23 cellular contexts compared by ENCODE assay signal in genomic region chr6:139602577-139602976, GRCh38.
DNase-seq lines count a peak whose midpoint lies in the region; ATAC-seq and TF ChIP-seq lines count a peak whose summit lies in the region.
"Had no signal": no experiment of that assay in that cellular context is flagged by ENCODE, and none has a peak within 500 bp of the region (broad histone marks: within the 10 kb centered on the region; RNA-seq: fewer than 3 reads in every experiment).

No MANE protein-coding gene starts in this region.

- H3K27ac ChIP-seq in cardiac muscle cell (peak overlapping the region; percentile 80), left ventricle myocardium inferior (replicated peaks) (no peak overlapping the region)

- no peak for ATAC-seq in HG02610 (IDR thresholded peaks at IDR 0.05; ENCODE audit: unreplicated experiment)
- ATAC-seq: CD8-positive, alpha-beta T cell; GM23338; PC-3 had no signal

- H3K4me1 ChIP-seq in cardiac muscle cell (ENCODE audit: low read depth) (peaks cover 14% of the 10 kb centered on the region), left ventricle myocardium inferior (peaks cover 13% of the 10 kb centered on the region), BE2C (no peaks in the 10 kb centered on the region)

- H3K4me3 ChIP-seq in cardiac muscle cell (no peak overlapping the region), left ventricle myocardium inferior (no peak overlapping the region), BE2C (ENCODE audit: low read depth, low read length) (no peak overlapping the region)
- H3K4me3 ChIP-seq: GM23338 had no signal

- no peak for TF ChIP-seq POLR2A in erythroblast (IDR thresholded peaks at IDR 0.05; ENCODE audit: low read length)

- H3K27me3 ChIP-seq in cardiac muscle cell (no peaks in the 10 kb centered on the region), left ventricle myocardium inferior (ENCODE audit: low read depth) (no peaks in the 10 kb centered on the region), BE2C (no peaks in the 10 kb centered on the region)

- intact Hi-C loops in left ventricle myocardium inferior (cut with micrococcal nuclease) = no loop called here

- H3K9me3 ChIP-seq in cardiac muscle cell (ENCODE audit: low read depth) (no peaks in the 10 kb centered on the region), left ventricle myocardium inferior (replicated peaks) (no peaks in the 10 kb centered on the region), BE2C (no peaks in the 10 kb centered on the region)

- DNase-seq in cardiac muscle cell (ENCODE audit: low read depth in 1 of 2, low spot score in 1 of 2) = peak in 1 of 2 donors; percentile 35
- DNase-seq in left ventricle myocardium inferior = no peak
- peak; percentile 48 to 72 for DNase-seq in erythroblast (lab: John Stamatoyannopoulos, UW)
- no peak for DNase-seq in nephron progenitor cell
- no peak for DNase-seq in type B pancreatic cell (ENCODE audit: extremely low spot score, unreplicated experiment)
- DNase-seq in NCI-H226 = no peak
- DNase-seq in BE2C = no peak
- DNase-seq: 8988T; C1 segment of cervical spinal cord; CD8-positive, alpha-beta T cell; DMS153; HCEC 1CT; Karpas-422; NCI-H1694; NCI-H2081; NCI-H2171 treated with DMSO at 0.1 percent for 48 hours; NCI-H446; NCI-H526; PC-3; RPMI8226; SHP77 treated with DMSO at 0.1 percent for 48 hours had no signal

- H3K27ac Mint-ChIP-seq in nephron progenitor cell (peak overlapping the region; percentile 11), type B pancreatic cell (peak overlapping the region; percentile 44)
- H3K27ac Mint-ChIP-seq: CD8-positive, alpha-beta T cell; GM23338 had no signal

- H3K4me1 Mint-ChIP-seq in nephron progenitor cell (peaks cover 39% of the 10 kb centered on the region), type B pancreatic cell (ENCODE audit: unreplicated experiment) (peaks cover 22% of the 10 kb centered on the region)

- TF ChIP-seq CTCF in cardiac muscle cell (IDR thresholded peaks at IDR 0.05; ENCODE audit: low read depth, low read length) (no peak), left ventricle myocardium inferior (IDR thresholded peaks at IDR 0.05; ENCODE audit: borderline replicate concordance) (no peak), nephron progenitor cell (IDR thresholded peaks at IDR 0.05) (no peak), type B pancreatic cell (conservative IDR thresholded peaks at IDR 0.05) (no peak), BE2C (IDR thresholded peaks at IDR 0.05; ENCODE audit: low read depth, low read length) (no peak)

- H3K36me3 Mint-ChIP-seq in nephron progenitor cell (ENCODE audit: low read depth) (peaks cover 12% of the 10 kb centered on the region), type B pancreatic cell (no peaks in the 10 kb centered on the region)
- H3K36me3 Mint-ChIP-seq: CD8-positive, alpha-beta T cell had no signal

- H3K27me3 Mint-ChIP-seq in nephron progenitor cell (ENCODE audit: low read depth, poor library complexity) (no peaks in the 10 kb centered on the region), type B pancreatic cell (no peaks in the 10 kb centered on the region)

- no peak overlapping the region for H3K4me3 Mint-ChIP-seq in nephron progenitor cell
- H3K4me3 Mint-ChIP-seq in type B pancreatic cell = no peak overlapping the region
- H3K4me3 Mint-ChIP-seq: CD8-positive, alpha-beta T cell; GM23338 had no signal

- no peaks in the 10 kb centered on the region for H3K36me3 ChIP-seq in cardiac muscle cell
- H3K36me3 ChIP-seq in left ventricle myocardium inferior = no peaks in the 10 kb centered on the region
- no peaks in the 10 kb centered on the region for H3K36me3 ChIP-seq in BE2C

- H3K9me3 Mint-ChIP-seq in nephron progenitor cell = peaks cover 10% of the 10 kb centered on the region
- no peaks in the 10 kb centered on the region for H3K9me3 Mint-ChIP-seq in type B pancreatic cell
- H3K9me3 Mint-ChIP-seq: CD8-positive, alpha-beta T cell; GM23338 had no signal

Comparison
In these comparisons a context has a peak if more than half of its experiments do, and no peak if none do; other contexts are left out.
1. DNase-seq: peak in erythroblast (2 of 2); none in left ventricle myocardium inferior (single experiment), nephron progenitor cell (single experiment), type B pancreatic cell (single experiment), NCI-H226 (single experiment) and BE2C (single experiment).